In the genomic region with DNA sequence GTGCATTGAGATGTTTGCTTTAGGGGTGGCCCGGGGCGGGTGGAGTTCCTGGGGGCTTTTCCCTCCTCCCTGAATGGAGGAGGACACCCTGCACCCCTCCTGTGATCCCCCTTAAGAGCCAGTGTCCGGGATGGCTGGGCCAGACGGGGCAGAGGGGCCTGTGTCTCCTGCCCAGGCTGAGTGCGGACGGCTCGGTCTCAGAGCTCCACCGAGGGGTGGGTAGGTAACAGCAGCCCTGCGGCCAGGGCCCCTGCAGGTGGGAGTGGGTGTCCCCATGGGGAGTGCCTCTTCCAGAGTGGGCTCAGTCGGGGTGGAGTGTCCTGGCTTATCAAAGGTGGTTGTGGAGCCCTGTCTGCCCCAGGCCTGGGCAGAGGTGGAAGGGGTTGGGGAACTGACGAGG, we compare ENCODE assay signal across 1 cellular context.
TF ChIP-seq lines count a peak whose summit lies in the region.

No MANE protein-coding gene starts in this region.

TF ChIP-seq in HEK293, 187 proteins besides CTCF, POLR2A, EP300 and RAD21 (continued from another document):
- TF ChIP-seq, protein P1, sequence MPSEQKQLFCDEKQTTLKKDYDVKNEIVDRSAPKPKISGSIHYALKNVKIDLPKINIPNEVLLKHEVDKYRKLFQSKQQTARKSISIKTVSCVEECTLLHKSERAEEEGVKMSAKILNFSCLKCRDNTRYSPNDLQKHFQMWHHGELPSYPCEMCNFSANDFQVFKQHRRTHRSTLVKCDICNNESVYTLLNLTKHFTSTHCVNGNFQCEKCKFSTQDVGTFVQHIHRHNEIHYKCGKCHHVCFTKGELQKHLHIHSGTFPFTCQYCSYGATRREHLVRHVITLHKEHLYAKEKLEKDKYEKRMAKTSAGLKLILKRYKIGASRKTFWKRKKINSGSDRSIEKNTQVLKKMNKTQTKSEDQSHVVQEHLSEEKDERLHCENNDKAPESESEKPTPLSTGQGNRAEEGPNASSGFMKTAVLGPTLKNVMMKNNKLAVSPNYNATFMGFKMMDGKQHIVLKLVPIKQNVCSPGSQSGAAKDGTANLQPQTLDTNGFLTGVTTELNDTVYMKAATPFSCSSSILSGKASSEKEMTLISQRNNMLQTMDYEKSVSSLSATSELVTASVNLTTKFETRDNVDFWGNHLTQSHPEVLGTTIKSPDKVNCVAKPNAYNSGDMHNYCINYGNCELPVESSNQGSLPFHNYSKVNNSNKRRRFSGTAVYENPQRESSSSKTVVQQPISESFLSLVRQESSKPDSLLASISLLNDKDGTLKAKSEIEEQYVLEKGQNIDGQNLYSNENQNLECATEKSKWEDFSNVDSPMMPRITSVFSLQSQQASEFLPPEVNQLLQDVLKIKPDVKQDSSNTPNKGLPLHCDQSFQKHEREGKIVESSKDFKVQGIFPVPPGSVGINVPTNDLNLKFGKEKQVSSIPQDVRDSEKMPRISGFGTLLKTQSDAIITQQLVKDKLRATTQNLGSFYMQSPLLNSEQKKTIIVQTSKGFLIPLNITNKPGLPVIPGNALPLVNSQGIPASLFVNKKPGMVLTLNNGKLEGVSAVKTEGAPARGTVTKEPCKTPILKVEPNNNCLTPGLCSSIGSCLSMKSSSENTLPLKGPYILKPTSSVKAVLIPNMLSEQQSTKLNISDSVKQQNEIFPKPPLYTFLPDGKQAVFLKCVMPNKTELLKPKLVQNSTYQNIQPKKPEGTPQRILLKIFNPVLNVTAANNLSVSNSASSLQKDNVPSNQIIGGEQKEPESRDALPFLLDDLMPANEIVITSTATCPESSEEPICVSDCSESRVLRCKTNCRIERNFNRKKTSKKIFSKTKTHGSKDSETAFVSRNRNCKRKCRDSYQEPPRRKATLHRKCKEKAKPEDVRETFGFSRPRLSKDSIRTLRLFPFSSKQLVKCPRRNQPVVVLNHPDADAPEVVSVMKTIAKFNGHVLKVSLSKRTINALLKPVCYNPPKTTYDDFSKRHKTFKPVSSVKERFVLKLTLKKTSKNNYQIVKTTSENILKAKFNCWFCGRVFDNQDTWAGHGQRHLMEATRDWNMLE (tag by site-specific recombination; conservative IDR thresholded peaks at IDR 0.05; ENCODE audit: low read depth): no peak
- 0 out of 2 replicates have a peak, but pooled peaks have one; percentile 10 for TF ChIP-seq GLIS2 (tag by site-specific recombination; IDR thresholded peaks at IDR 0.05)
